Comparison of ENCODE assay signal across 9 cellular contexts in the genomic region with DNA sequence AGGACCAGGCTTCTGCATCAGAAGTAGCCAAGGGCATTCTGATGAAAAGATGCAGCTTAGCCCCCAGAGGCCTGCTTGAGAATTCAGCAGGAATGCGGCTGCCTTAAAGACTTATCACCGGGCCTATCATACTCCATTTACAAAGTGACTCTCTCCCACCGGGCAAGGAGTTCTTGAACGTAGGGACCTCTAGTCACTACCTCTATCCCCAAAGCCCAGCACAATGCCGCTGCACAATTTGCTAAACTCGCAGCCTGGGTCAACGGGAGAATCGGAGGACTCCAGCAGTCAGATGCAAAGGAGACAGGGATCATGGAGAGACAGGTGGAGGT. TPM values are rescaled to one million over a fixed set of nuclear protein-coding genes. Genes with fewer than 3 reads are reported as not detected.
DNase-seq lines count a peak whose midpoint lies in the region; ATAC-seq, FAIRE-seq and TF ChIP-seq lines count a peak whose summit lies in the region.
"Had no signal": no experiment of that assay in that cellular context is flagged by ENCODE, and none has a peak within 500 bp of the region (broad histone marks: within the 10 kb centered on the region; RNA-seq: fewer than 3 reads in every experiment).

No MANE protein-coding gene starts in this region.

- H3K4me3 ChIP-seq in astrocyte of the spinal cord (ENCODE audit: low read depth, low read length) (peak overlapping the region; percentile 99), subcutaneous abdominal adipose tissue (ENCODE audit: low read depth in 1 of 5, low read length in 5 of 5) (peak overlapping the region; percentile 91 to 99 (median 98))

- H3K36me3 ChIP-seq in subcutaneous abdominal adipose tissue (ENCODE audit: control insufficient read depth in 5 of 5, insufficient read depth in 5 of 5, low read length in 5 of 5): peaks cover 7 to 18% (median 9%) of the 10 kb centered on the region in 5 donors

- peaks cover 3 to 24% (median 15%) of the 10 kb centered on the region in 5 donors for H3K4me1 ChIP-seq in subcutaneous abdominal adipose tissue (ENCODE audit: control insufficient read depth in 5 of 5, insufficient read depth in 5 of 5, low read length in 5 of 5)

- H3K9me3 ChIP-seq in CD4-positive, alpha-beta T cell (ENCODE audit: control insufficient read depth, low read length): no peaks in the 10 kb centered on the region
- no peaks in the 10 kb centered on the region for H3K9me3 ChIP-seq in subcutaneous abdominal adipose tissue (ENCODE audit: control insufficient read depth in 5 of 5, low read length in 5 of 5)

- CTCF ChIA-PET in CD4-positive, alpha-beta T cell (lab: Charles Lee): interaction anchor here (1.0 to 1.1 kb wide), 4 partner anchors 9 to 398 kb away, joined by 3 read pairs; no protein-coding TSS in a partner anchor

- no peak for TF ChIP-seq CTCF in CD4-positive, alpha-beta T cell (IDR thresholded peaks at IDR 0.05)
- peak; percentile 0 for TF ChIP-seq CTCF in astrocyte of the spinal cord (IDR thresholded peaks at IDR 0.05; ENCODE audit: low read depth, low read length)

- peak overlapping the region; percentile 63 to 97 (median 94) for H3K9ac ChIP-seq in subcutaneous abdominal adipose tissue (ENCODE audit: low read length in 5 of 5)

- ATAC-seq in CD4-positive, alpha-beta T cell (ENCODE audit: poor library complexity): peak; percentile 5
- ATAC-seq in GM21423 (IDR thresholded peaks at IDR 0.05; ENCODE audit: unreplicated experiment): peak; percentile 6

- H3K36me3 Mint-ChIP-seq in CD4-positive, alpha-beta T cell (ENCODE audit: low read depth): peaks cover 50% of the 10 kb centered on the region

- H3K27me3 Mint-ChIP-seq in CD4-positive, alpha-beta T cell: no peaks in the 10 kb centered on the region

- H3K27ac Mint-ChIP-seq in CD4-positive, alpha-beta T cell: peak overlapping the region; percentile 95

- H3K4me3 Mint-ChIP-seq in CD4-positive, alpha-beta T cell: peak overlapping the region; percentile 100

- peak overlapping the region; percentile 84 for H3K27ac ChIP-seq in CD4-positive, alpha-beta T cell (ENCODE audit: low read depth, low read length)
- peak overlapping the region; percentile 96 for H3K27ac ChIP-seq in subcutaneous abdominal adipose tissue (ENCODE audit: low read depth, low read length)

- H3K4me1 Mint-ChIP-seq in CD4-positive, alpha-beta T cell (ENCODE audit: low read depth): peaks cover 53% of the 10 kb centered on the region

- no peaks in the 10 kb centered on the region for H3K9me3 Mint-ChIP-seq in CD4-positive, alpha-beta T cell

- intact Hi-C loops in CD4-positive, alpha-beta T cell (cut with DNase I, micrococcal nuclease): loop anchor here (1.0 to 10.0 kb wide), 8 partner anchors 19 to 730 kb away; a partner anchor contains a TSS

- FAIRE-seq in HTR-8/SVneo (lab: Jason Lieb, UNC): no peak

- in situ Hi-C loops in astrocyte of the spinal cord (cut with HindIII; ENCODE audit: low sequenced_read_pairs): no loop called here

- no peaks in the 10 kb centered on the region for H3K27me3 ChIP-seq in CD4-positive, alpha-beta T cell (ENCODE audit: control insufficient read depth, insufficient read depth, low read length)
- no peaks in the 10 kb centered on the region for H3K27me3 ChIP-seq in subcutaneous abdominal adipose tissue (ENCODE audit: control insufficient read depth in 5 of 5, insufficient read depth in 4 of 5, low read length in 5 of 5)

- POLR2A ChIA-PET in CD4-positive, alpha-beta T cell (lab: Charles Lee): interaction anchor here (1.0 to 2.8 kb wide), 12 partner anchors 10 to 113 kb away, joined by 3 to 28 read pairs (median 4); a partner anchor contains a TSS

- no peak for DNase-seq in CD4-positive, alpha-beta T cell
- DNase-seq in HTR-8/SVneo (ENCODE audit: insufficient read length, low spot score) (peak; percentile 13), astrocyte of the spinal cord (ENCODE audit: low read depth, low spot score) (no peak), inferior parietal cortex (ENCODE audit: extremely low spot score) (peak; percentile 29), occipital lobe (lab: John Stamatoyannopoulos, UW) (no peak)
- no peak for DNase-seq in stimulated activated CD8-positive, alpha-beta memory T cell treated with anti-CD3 and anti-CD28 coated beads, Interleukin-4, amount 100 ng/mL, for 48 hours

RNA-seq across cellular contexts. Expression of a gene that starts 0.7 kb away (rescaled TPM):
- total RNA-seq in CD4-positive, alpha-beta T cell: 10 to 100 TPM; 26.6 to 27.3 TPM
- total RNA-seq in occipital lobe: 72.2 TPM

RNA-seq across cellular contexts. Expression of a gene that starts 27.8 kb away (rescaled TPM):
- not detected for total RNA-seq in CD4-positive, alpha-beta T cell
- total RNA-seq in occipital lobe: not detected
- total RNA-seq: T-helper 2 cell treated with Interferon-gamma antibody and Interleukin-4, amounts not matched to agents 100 ng/mL and 5 ng/mL, for 36 hours had no signal

RNA-seq across cellular contexts. Expression of a gene that starts 39.0 kb away (rescaled TPM):
- not detected for total RNA-seq in CD4-positive, alpha-beta T cell
- total RNA-seq in occipital lobe: not detected
- total RNA-seq: T-helper 2 cell treated with Interferon-gamma antibody and Interleukin-4, amounts not matched to agents 100 ng/mL and 5 ng/mL, for 36 hours had no signal

Comparison
In these comparisons a context has a peak if more than half of its experiments do, and no peak if none do; other contexts are left out.
1. DNase-seq: peak in HTR-8/SVneo (single experiment) and inferior parietal cortex (single experiment); none in CD4-positive, alpha-beta T cell (0 of 10), astrocyte of the spinal cord (single experiment), stimulated activated CD8-positive, alpha-beta memory T cell treated with anti-CD3 and anti-CD28 coated beads, Interleukin-4, amount 100 ng/mL, for 48 hours (single experiment) and occipital lobe (single experiment).